In the genomic region with DNA sequence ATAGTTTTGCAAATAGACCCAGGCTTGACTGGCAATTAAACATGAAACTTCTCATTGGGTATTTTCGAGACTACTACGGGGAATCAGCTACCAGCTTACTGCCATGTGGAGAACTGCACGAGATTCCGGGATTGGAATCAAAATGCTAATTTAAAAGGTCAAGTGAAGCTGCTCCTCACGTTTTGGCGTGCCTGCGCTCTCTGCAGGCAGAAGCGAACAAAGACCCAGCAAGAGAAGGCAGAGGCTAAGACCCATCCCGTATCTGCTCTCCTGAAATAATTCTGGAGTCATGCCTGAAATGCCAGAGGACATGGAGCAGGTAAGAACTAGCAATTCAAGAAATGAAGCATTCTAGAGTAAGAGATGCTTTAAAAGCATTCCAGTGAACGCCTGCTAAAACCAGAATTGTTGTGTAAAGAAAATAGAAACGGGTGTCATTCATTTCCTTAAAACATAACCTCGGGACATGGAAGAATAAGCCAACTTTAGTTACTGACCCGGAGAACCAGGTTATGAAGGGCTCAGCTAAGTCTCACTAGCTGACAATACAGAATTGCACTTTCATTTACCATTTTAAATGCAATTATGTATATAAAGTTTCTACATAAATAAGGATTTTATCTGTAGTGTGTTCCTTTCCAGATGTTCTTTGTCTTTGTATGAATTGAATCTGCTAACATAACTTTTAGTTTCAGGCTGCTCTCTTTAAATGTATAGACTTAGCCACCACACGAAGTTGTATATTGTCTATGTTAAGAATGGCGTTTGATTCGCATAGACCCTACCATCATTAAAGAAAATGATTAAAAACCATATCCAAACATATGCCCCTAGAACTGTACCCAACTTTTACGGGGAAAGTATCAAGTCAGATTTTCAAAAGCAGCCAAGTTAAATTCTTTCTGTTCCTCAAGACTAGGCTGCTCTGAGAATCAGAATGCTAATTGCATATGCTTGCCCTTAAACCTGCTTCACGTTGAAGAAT, we compare ENCODE assay signal across 1 cellular context.
TF ChIP-seq lines count a peak whose summit lies in the region.

No MANE protein-coding gene starts in this region.

TF ChIP-seq in HEK293, 187 proteins besides CTCF, POLR2A, EP300 and RAD21 (continued from another document):
- peak; percentile 92 for TF ChIP-seq ZBTB6 (tag by site-specific recombination; IDR thresholded peaks at IDR 0.05)
- 0 out of 2 replicates have a peak, but pooled peaks have one; percentile 41 for TF ChIP-seq ZNF561 (tag by site-specific recombination; IDR thresholded peaks at IDR 0.05; ENCODE audit: borderline replicate concordance)
- TF ChIP-seq, protein P1, sequence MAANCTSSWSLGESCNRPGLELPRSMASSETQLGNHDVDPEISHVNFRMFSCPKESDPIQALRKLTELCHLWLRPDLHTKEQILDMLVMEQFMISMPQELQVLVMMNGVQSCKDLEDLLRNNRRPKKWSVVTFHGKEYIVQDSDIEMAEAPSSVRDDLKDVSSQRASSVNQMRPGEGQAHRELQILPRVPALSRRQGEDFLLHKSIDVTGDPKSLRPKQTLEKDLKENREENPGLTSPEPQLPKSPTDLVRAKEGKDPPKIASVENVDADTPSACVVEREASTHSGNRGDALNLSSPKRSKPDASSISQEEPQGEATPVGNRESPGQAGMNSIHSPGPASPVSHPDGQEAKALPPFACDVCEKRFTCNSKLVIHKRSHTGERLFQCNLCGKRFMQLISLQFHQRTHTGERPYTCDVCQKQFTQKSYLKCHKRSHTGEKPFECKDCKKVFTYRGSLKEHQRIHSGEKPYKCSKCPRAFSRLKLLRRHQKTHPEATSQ (tag by site-specific recombination; IDR thresholded peaks at IDR 0.05) = no peak
- TF ChIP-seq TRIM28 (IDR thresholded peaks at IDR 0.05; ENCODE audit: borderline replicate concordance, low read length) = no peak
- TF ChIP-seq ZNF169 (tag by site-specific recombination; IDR thresholded peaks at IDR 0.05) = no peak
TF ChIP-seq in HEK293: peak in this region for 22.
